Comparison of ENCODE assay signal across 18 cellular contexts in the genomic region with DNA sequence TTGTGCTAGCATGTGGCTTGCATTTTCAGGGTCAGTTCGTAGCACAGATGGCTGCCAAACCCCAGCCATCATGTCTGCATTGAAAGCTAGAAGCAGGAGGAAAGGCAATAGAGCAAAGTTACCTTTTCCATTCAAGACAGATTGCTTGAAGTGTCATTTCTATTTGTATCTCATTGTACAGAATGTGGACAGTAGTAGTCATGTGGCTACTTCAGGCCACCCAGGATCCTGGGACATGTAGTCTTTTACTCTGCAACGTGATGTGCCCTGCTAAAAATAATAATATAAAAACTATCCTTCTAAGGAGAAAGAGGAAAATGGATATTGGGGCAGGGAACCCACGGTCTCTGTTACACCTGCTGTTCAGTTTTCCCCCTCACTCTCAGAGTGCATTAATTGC.
DNase-seq lines count a peak whose midpoint lies in the region; ATAC-seq, FAIRE-seq and TF ChIP-seq lines count a peak whose summit lies in the region.
"Had no signal": no experiment of that assay in that cellular context is flagged by ENCODE, and none has a peak within 500 bp of the region (broad histone marks: within the 10 kb centered on the region; RNA-seq: fewer than 3 reads in every experiment).

No MANE protein-coding gene starts in this region.

- H3K4me3 ChIP-seq in astrocyte (ENCODE audit: insufficient read depth, low read depth, low read length) (no peak overlapping the region), gastrocnemius medialis (no peak overlapping the region)
- H3K4me3 ChIP-seq: BLaER1 treated with 17β-estradiol and CSF1 and Interleukin-3, amounts not matched to agents 10 nM and 100 nM; HAP-1 had no signal

- no peak for TF ChIP-seq CTCF in astrocyte (IDR thresholded peaks at IDR 0.05; ENCODE audit: insufficient read depth, low read depth, low read length)
- TF ChIP-seq CTCF in glutamatergic neuron (IDR thresholded peaks at IDR 0.05; ENCODE audit: partially characterized antibody, unreplicated experiment), result no peak
- TF ChIP-seq CTCF in gastrocnemius medialis (IDR thresholded peaks at IDR 0.05 in 4 of 5, conservative IDR thresholded peaks at IDR 0.05 in 1 of 5), result no peak
- no peak for TF ChIP-seq CTCF in GM10266 (IDR thresholded peaks at IDR 0.05; ENCODE audit: control insufficient read depth, insufficient read depth, low read depth, missing control alignments)

- H3K4me2 ChIP-seq in astrocyte (ENCODE audit: low read length), result no peak overlapping the region
- H3K4me2 ChIP-seq: BLaER1 treated with 17β-estradiol and CSF1 and Interleukin-3, amounts not matched to agents 10 nM and 100 nM had no signal

- H2AFZ ChIP-seq in astrocyte (ENCODE audit: low read depth, low read length), result no peak overlapping the region

- H3K27me3 Mint-ChIP-seq in astrocyte (ENCODE audit: low read depth, unreplicated experiment) (no peaks in the 10 kb centered on the region), glutamatergic neuron (ENCODE audit: unreplicated experiment) (peaks cover 4% of the 10 kb centered on the region)
- H3K27me3 Mint-ChIP-seq: B cell; CD4-positive, CD25-positive, alpha-beta regulatory T cell; CD8-positive, alpha-beta memory T cell had no signal

- peaks cover 18% of the 10 kb centered on the region for H4K20me1 ChIP-seq in astrocyte (ENCODE audit: insufficient read depth, low read length)

- in situ Hi-C loops in gastrocnemius medialis (cut with MboI; ENCODE audit: low sequenced_read_pairs in 4 of 4), result no loop called here

- H3K4me1 Mint-ChIP-seq in astrocyte (ENCODE audit: low read depth, unreplicated experiment) (peaks cover 27% of the 10 kb centered on the region), glutamatergic neuron (ENCODE audit: low read depth, unreplicated experiment) (peaks cover 12% of the 10 kb centered on the region)

- H3K9me3 ChIP-seq in astrocyte (ENCODE audit: insufficient read depth, low read depth, low read length), result no peaks in the 10 kb centered on the region
- no peaks in the 10 kb centered on the region for H3K9me3 ChIP-seq in gastrocnemius medialis
- H3K9me3 ChIP-seq: BLaER1 treated with 17β-estradiol and CSF1 and Interleukin-3, amounts not matched to agents 10 nM and 100 nM; HAP-1 had no signal

- intact Hi-C loops in gastrocnemius medialis (cut with DNase I; ENCODE audit: low total_unique reads), result no loop called here

- TF ChIP-seq POLR2A in gastrocnemius medialis (IDR thresholded peaks at IDR 0.05), result no peak

- no peaks in the 10 kb centered on the region for H3K9me3 Mint-ChIP-seq in astrocyte (ENCODE audit: unreplicated experiment)
- H3K9me3 Mint-ChIP-seq in glutamatergic neuron (ENCODE audit: unreplicated experiment), result peaks cover 3% of the 10 kb centered on the region
- H3K9me3 Mint-ChIP-seq: CD4-positive, CD25-positive, alpha-beta regulatory T cell; CD8-positive, alpha-beta memory T cell had no signal

- H3K27ac ChIP-seq in astrocyte (ENCODE audit: low read depth, low read length), result no peak overlapping the region
- peak overlapping the region; percentile 32 to 61 (median 54) for H3K27ac ChIP-seq in gastrocnemius medialis
- H3K27ac ChIP-seq: BLaER1 treated with 17β-estradiol and CSF1 and Interleukin-3, amounts not matched to agents 10 nM and 100 nM had no signal

- no peaks in the 10 kb centered on the region for H3K36me3 ChIP-seq in astrocyte (ENCODE audit: insufficient read depth, low read length)
- no peaks in the 10 kb centered on the region for H3K36me3 ChIP-seq in gastrocnemius medialis
- H3K36me3 ChIP-seq: HAP-1 had no signal

- no peak for TF ChIP-seq EP300 in Ishikawa (IDR thresholded peaks at IDR 0.05; ENCODE audit: borderline replicate concordance)

- no peak for TF ChIP-seq RAD21 in Ishikawa (IDR thresholded peaks at IDR 0.05; ENCODE audit: low read depth)

- H3K27ac Mint-ChIP-seq in astrocyte (ENCODE audit: unreplicated experiment) (peak overlapping the region; percentile 29), glutamatergic neuron (ENCODE audit: unreplicated experiment) (peak overlapping the region; percentile 48)
- H3K27ac Mint-ChIP-seq: B cell; CD4-positive, CD25-positive, alpha-beta regulatory T cell had no signal

- H3K4me3 Mint-ChIP-seq in astrocyte (ENCODE audit: unreplicated experiment) (no peak overlapping the region), glutamatergic neuron (ENCODE audit: unreplicated experiment) (no peak overlapping the region)
- H3K4me3 Mint-ChIP-seq: B cell; CD4-positive, CD25-positive, alpha-beta regulatory T cell; CD8-positive, alpha-beta memory T cell had no signal

- H3K36me3 Mint-ChIP-seq in astrocyte (ENCODE audit: low read depth, unreplicated experiment) (peaks cover 2% of the 10 kb centered on the region), glutamatergic neuron (ENCODE audit: unreplicated experiment) (no peaks in the 10 kb centered on the region)
- H3K36me3 Mint-ChIP-seq: CD8-positive, alpha-beta memory T cell had no signal

- peaks cover 73% of the 10 kb centered on the region for H3K79me2 ChIP-seq in astrocyte (ENCODE audit: insufficient read depth, low read length)

- H3K27me3 ChIP-seq in astrocyte (ENCODE audit: insufficient read depth, low read length) (no peaks in the 10 kb centered on the region), gastrocnemius medialis (no peaks in the 10 kb centered on the region)
- H3K27me3 ChIP-seq: BLaER1 treated with 17β-estradiol and CSF1 and Interleukin-3, amounts not matched to agents 10 nM and 100 nM had no signal

- no peak for FAIRE-seq in astrocyte (lab: Jason Lieb, UNC)
- FAIRE-seq: GM12891, GM19239 had no signal

- H3K4me1 ChIP-seq in astrocyte (ENCODE audit: insufficient read depth, low read length), result no peaks in the 10 kb centered on the region
- peaks cover 57 to 64% of the 10 kb centered on the region in 2 donors for H3K4me1 ChIP-seq in gastrocnemius medialis
- H3K4me1 ChIP-seq: BLaER1 treated with 17β-estradiol and CSF1 and Interleukin-3, amounts not matched to agents 10 nM and 100 nM; HAP-1 had no signal

- peak; percentile 28 to 65 for ATAC-seq in gastrocnemius medialis

- H3K9ac ChIP-seq in astrocyte (ENCODE audit: low read length), result no peak overlapping the region
- H3K9ac ChIP-seq: BLaER1 treated with 17β-estradiol and CSF1 and Interleukin-3, amounts not matched to agents 10 nM and 100 nM had no signal

- DNase-seq in astrocyte (ENCODE audit: low read depth) (no peak), glutamatergic neuron (no peak), gastrocnemius medialis (no peak), C1 segment of cervical spinal cord (lab: John Stamatoyannopoulos, UW) (no peak), GM10266 (ENCODE audit: extremely low spot score) (no peak)
- DNase-seq: CD4-positive, CD25-positive, alpha-beta regulatory T cell; CD8-positive, alpha-beta memory T cell; COR-L47; DMS 273 treated with DMSO at 0.1 percent for 48 hours; DMS53; DND-41; EL had no signal

TF ChIP-seq in Ishikawa, 13 proteins besides CTCF, POLR2A, EP300 and RAD21:
- TF ChIP-seq, protein P1, sequence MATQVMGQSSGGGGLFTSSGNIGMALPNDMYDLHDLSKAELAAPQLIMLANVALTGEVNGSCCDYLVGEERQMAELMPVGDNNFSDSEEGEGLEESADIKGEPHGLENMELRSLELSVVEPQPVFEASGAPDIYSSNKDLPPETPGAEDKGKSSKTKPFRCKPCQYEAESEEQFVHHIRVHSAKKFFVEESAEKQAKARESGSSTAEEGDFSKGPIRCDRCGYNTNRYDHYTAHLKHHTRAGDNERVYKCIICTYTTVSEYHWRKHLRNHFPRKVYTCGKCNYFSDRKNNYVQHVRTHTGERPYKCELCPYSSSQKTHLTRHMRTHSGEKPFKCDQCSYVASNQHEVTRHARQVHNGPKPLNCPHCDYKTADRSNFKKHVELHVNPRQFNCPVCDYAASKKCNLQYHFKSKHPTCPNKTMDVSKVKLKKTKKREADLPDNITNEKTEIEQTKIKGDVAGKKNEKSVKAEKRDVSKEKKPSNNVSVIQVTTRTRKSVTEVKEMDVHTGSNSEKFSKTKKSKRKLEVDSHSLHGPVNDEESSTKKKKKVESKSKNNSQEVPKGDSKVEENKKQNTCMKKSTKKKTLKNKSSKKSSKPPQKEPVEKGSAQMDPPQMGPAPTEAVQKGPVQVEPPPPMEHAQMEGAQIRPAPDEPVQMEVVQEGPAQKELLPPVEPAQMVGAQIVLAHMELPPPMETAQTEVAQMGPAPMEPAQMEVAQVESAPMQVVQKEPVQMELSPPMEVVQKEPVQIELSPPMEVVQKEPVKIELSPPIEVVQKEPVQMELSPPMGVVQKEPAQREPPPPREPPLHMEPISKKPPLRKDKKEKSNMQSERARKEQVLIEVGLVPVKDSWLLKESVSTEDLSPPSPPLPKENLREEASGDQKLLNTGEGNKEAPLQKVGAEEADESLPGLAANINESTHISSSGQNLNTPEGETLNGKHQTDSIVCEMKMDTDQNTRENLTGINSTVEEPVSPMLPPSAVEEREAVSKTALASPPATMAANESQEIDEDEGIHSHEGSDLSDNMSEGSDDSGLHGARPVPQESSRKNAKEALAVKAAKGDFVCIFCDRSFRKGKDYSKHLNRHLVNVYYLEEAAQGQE (IDR thresholded peaks at IDR 0.05; ENCODE audit: low read depth), result no peak
- TF ChIP-seq, protein P2, sequence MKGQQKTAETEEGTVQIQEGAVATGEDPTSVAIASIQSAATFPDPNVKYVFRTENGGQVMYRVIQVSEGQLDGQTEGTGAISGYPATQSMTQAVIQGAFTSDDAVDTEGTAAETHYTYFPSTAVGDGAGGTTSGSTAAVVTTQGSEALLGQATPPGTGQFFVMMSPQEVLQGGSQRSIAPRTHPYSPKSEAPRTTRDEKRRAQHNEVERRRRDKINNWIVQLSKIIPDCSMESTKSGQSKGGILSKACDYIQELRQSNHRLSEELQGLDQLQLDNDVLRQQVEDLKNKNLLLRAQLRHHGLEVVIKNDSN (IDR thresholded peaks at IDR 0.05), result 0 out of 2 replicates have a peak, but pooled peaks have one; percentile 11
